Comparison of ENCODE assay signal across 1 cellular context in the genomic region with DNA sequence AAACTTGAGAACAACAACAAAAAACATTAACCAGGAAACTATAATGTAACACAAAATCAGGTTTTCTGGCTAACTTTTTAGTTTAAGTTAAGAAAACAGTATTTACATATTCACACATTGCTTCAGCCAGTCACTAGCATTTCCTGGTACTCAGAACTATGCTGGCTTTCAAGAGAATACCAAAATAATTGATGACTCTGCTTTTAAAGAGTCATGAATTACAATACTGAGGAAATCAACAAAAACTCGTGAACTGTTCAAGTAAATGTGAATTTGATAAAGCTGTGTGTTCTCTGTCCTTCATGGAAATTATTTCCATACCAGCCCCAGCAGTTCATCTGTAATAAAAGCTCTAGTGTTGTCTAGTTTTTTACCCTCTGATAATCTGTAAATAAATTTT.
TF ChIP-seq lines count a peak whose summit lies in the region.

No MANE protein-coding gene starts in this region.

TF ChIP-seq in WTC11, 78 proteins besides CTCF, POLR2A, EP300 and RAD21 (continued from another document):
- TF ChIP-seq, protein P1, sequence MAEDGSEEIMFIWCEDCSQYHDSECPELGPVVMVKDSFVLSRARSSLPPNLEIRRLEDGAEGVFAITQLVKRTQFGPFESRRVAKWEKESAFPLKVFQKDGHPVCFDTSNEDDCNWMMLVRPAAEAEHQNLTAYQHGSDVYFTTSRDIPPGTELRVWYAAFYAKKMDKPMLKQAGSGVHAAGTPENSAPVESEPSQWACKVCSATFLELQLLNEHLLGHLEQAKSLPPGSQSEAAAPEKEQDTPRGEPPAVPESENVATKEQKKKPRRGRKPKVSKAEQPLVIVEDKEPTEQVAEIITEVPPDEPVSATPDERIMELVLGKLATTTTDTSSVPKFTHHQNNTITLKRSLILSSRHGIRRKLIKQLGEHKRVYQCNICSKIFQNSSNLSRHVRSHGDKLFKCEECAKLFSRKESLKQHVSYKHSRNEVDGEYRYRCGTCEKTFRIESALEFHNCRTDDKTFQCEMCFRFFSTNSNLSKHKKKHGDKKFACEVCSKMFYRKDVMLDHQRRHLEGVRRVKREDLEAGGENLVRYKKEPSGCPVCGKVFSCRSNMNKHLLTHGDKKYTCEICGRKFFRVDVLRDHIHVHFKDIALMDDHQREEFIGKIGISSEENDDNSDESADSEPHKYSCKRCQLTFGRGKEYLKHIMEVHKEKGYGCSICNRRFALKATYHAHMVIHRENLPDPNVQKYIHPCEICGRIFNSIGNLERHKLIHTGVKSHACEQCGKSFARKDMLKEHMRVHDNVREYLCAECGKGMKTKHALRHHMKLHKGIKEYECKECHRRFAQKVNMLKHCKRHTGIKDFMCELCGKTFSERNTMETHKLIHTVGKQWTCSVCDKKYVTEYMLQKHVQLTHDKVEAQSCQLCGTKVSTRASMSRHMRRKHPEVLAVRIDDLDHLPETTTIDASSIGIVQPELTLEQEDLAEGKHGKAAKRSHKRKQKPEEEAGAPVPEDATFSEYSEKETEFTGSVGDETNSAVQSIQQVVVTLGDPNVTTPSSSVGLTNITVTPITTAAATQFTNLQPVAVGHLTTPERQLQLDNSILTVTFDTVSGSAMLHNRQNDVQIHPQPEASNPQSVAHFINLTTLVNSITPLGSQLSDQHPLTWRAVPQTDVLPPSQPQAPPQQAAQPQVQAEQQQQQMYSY (CRISPR knock-in tag; IDR thresholded peaks at IDR 0.05), result no peak
TF ChIP-seq in WTC11: peak in this region for 0.
